7 cellular contexts compared by ENCODE assay signal in the genomic region with DNA sequence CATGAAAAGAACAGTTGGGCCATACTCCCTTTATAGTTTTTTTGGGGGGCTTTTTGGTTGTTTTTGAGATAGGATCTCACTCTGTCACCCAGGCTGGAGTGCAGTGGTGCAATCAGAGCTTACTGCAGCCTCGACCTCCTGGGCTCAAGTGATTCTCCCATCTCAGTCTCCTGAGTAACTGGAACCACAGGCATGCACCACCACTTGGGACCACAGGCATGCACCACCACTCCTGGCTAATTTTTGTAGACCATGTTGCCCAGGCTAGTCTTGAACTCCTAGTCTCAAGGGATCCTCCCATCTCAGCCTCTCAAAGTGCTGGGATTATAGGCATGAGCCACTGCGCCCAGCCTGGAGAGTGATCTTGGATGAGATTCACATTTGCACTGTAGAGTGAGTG. TPM values are rescaled to one million over a fixed set of nuclear protein-coding genes. Genes with fewer than 3 reads are reported as not detected.
DNase-seq lines count a peak whose midpoint lies in the region; TF ChIP-seq lines count a peak whose summit lies in the region.
"Not testable (repeated sequence)": the region's sequence is repeated elsewhere in the genome, so short reads cannot be mapped to it uniquely, and the experiment has no call there.

No MANE protein-coding gene starts in this region.

- not testable (repeated sequence) for H2BK15ac ChIP-seq in neuronal stem cell (ENCODE audit: low read length)

- H4K8ac ChIP-seq in neuronal stem cell (ENCODE audit: low read depth, low read length), result not testable (repeated sequence)

- H3K9me3 ChIP-seq in neuronal stem cell (replicated peaks in 1 of 2; ENCODE audit: control insufficient read depth in 2 of 2, insufficient read depth in 1 of 2, low read depth in 1 of 2, low read length in 2 of 2), result not testable (repeated sequence)

- peak; percentile 52 for DNase-seq in EH (ENCODE audit: low read depth)
- DNase-seq in HFFc6, result peak; percentile 20
- peak; percentile 15 for DNase-seq in RPMI7951 (ENCODE audit: low read depth)
- peak; percentile 11 for DNase-seq in astrocyte of the cerebellum (ENCODE audit: low read depth)
- peak; percentile 25 for DNase-seq in choroid plexus epithelial cell (ENCODE audit: low read depth)
- DNase-seq in iris pigment epithelial cell (ENCODE audit: low read depth), result peak; percentile 41
- not testable (repeated sequence) for DNase-seq in neuronal stem cell (ENCODE audit: low spot score)

- H2AK5ac ChIP-seq in neuronal stem cell (ENCODE audit: low read depth, low read length), result not testable (repeated sequence)

- not testable (repeated sequence) for H3K27ac ChIP-seq in neuronal stem cell (replicated peaks; ENCODE audit: low read length)

- not testable (repeated sequence) for H3K23ac ChIP-seq in neuronal stem cell (ENCODE audit: low read depth, low read length, poor library complexity)

- not testable (repeated sequence) for H3K36me3 ChIP-seq in neuronal stem cell (replicated peaks in 1 of 2; ENCODE audit: control insufficient read depth in 2 of 2, insufficient read depth in 2 of 2, low read length in 2 of 2)

- H3K18ac ChIP-seq in neuronal stem cell (ENCODE audit: low read length), result not testable (repeated sequence)

- H2BK5ac ChIP-seq in neuronal stem cell (ENCODE audit: low read length), result not testable (repeated sequence)

- H3K27me3 ChIP-seq in neuronal stem cell (ENCODE audit: control insufficient read depth in 3 of 3, insufficient read depth in 3 of 3, low read depth in 1 of 3, low read length in 3 of 3), result not testable (repeated sequence)

- not testable (repeated sequence) for H3K9me3 Mint-ChIP-seq in HFFc6

- H3K36me3 Mint-ChIP-seq in HFFc6 (ENCODE audit: low read depth), result not testable (repeated sequence)

- H2BK120ac ChIP-seq in neuronal stem cell (ENCODE audit: low read depth, low read length), result not testable (repeated sequence)

- H3K4me1 ChIP-seq in neuronal stem cell (ENCODE audit: control insufficient read depth in 2 of 2, insufficient read depth in 1 of 2, low read depth in 1 of 2, low read length in 2 of 2), result not testable (repeated sequence)

- not testable (repeated sequence) for H3K4me3 ChIP-seq in astrocyte of the cerebellum (ENCODE audit: low read depth, low read length); choroid plexus epithelial cell (ENCODE audit: low read depth, low read length); neuronal stem cell (ENCODE audit: low read length in 2 of 2)

- in situ Hi-C loops in astrocyte of the cerebellum (cut with HindIII; ENCODE audit: low sequenced_read_pairs), result not testable (repeated sequence)

- not testable (repeated sequence) for TF ChIP-seq CTCF in HFFc6 (IDR thresholded peaks at IDR 0.05); astrocyte of the cerebellum (IDR thresholded peaks at IDR 0.05; ENCODE audit: low read depth, low read length, missing control alignments); choroid plexus epithelial cell (conservative IDR thresholded peaks at IDR 0.05; ENCODE audit: low read depth, low read length)

- H3K27me3 Mint-ChIP-seq in HFFc6 (ENCODE audit: insufficient read depth), result not testable (repeated sequence)

- not testable (repeated sequence) for H2AFZ ChIP-seq in neuronal stem cell (ENCODE audit: low read length)

- no CpG with 5 or more reads among the region's 2 CpGs for WGBS in neuronal stem cell (ENCODE audit: extremely low coverage in 2 of 2, insufficient read length in 2 of 2, insufficient replicate concordance in 1 of 2), 2 donors

- H3K4me2 ChIP-seq in neuronal stem cell (ENCODE audit: insufficient read depth, low read length, poor library complexity, severe bottlenecking), result peak overlapping the region; percentile 11

- H3K4me3 Mint-ChIP-seq in HFFc6, result not testable (repeated sequence)

- not testable (repeated sequence) for H3K79me1 ChIP-seq in neuronal stem cell (ENCODE audit: low read depth, low read length)

- not testable (repeated sequence) for H4K91ac ChIP-seq in neuronal stem cell (ENCODE audit: low read depth, low read length, poor library complexity)

- not testable (repeated sequence) for H3K9ac ChIP-seq in neuronal stem cell (ENCODE audit: low read depth, low read length, poor library complexity)

- H3K14ac ChIP-seq in neuronal stem cell (ENCODE audit: low read length), result not testable (repeated sequence)

- H2BK12ac ChIP-seq in neuronal stem cell (ENCODE audit: low read length), result not testable (repeated sequence)

- H3K27ac Mint-ChIP-seq in HFFc6, result not testable (repeated sequence)

- H3K4me1 Mint-ChIP-seq in HFFc6 (ENCODE audit: low read depth), result not testable (repeated sequence)

- H3K4ac ChIP-seq in neuronal stem cell (ENCODE audit: low read length), result not testable (repeated sequence)

RNA-seq across cellular contexts. Expression of a gene that starts 29.8 kb away (rescaled TPM):
- 10 to 100 TPM; 34.4 to 53.2 (median 44.9) TPM for total RNA-seq in HFFc6 (2021; fragmentation: NEBNext Ultra II Directional; extraction: Animal tissue kit (Norgen Biotek cat#: 25700))
- 13.9 and 17.2 TPM in 2 replicates for total RNA-seq in RPMI7951 (2014; rRNA removed; shearing (Covaris generic))
- 47.0 TPM for polyA plus RNA-seq in neuronal stem cell (2013, experiment 1 of 2)
- polyA plus RNA-seq in neuronal stem cell (2013, experiment 2 of 2), result 46.6 TPM
